In genomic region chr12:52026267-52026666, GRCh38 we compare ENCODE assay signal across 2 cellular contexts.
TF ChIP-seq lines count a peak whose summit lies in the region.

No MANE protein-coding gene starts in this region.

TF ChIP-seq in HCT116, 20 proteins besides CTCF, POLR2A, EP300 and RAD21 (continued from another document):
- TF ChIP-seq, protein P1, sequence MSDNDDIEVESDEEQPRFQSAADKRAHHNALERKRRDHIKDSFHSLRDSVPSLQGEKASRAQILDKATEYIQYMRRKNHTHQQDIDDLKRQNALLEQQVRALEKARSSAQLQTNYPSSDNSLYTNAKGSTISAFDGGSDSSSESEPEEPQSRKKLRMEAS (IDR thresholded peaks at IDR 0.05) = no peak
- TF ChIP-seq ZNF274 (IDR thresholded peaks at IDR 0.05; ENCODE audit: low read depth, low read length) = no peak
- TF ChIP-seq FOSL1 (IDR thresholded peaks at IDR 0.05; ENCODE audit: low read depth) = no peak
- TF ChIP-seq YY1 (IDR thresholded peaks at IDR 0.05; ENCODE audit: extremely low read depth, insufficient replicate concordance, low read depth, low read length) = no peak
- TF ChIP-seq, protein P2, sequence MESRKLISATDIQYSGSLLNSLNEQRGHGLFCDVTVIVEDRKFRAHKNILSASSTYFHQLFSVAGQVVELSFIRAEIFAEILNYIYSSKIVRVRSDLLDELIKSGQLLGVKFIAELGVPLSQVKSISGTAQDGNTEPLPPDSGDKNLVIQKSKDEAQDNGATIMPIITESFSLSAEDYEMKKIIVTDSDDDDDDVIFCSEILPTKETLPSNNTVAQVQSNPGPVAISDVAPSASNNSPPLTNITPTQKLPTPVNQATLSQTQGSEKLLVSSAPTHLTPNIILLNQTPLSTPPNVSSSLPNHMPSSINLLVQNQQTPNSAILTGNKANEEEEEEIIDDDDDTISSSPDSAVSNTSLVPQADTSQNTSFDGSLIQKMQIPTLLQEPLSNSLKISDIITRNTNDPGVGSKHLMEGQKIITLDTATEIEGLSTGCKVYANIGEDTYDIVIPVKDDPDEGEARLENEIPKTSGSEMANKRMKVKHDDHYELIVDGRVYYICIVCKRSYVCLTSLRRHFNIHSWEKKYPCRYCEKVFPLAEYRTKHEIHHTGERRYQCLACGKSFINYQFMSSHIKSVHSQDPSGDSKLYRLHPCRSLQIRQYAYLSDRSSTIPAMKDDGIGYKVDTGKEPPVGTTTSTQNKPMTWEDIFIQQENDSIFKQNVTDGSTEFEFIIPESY (IDR thresholded peaks at IDR 0.05; ENCODE audit: extremely low read depth, insufficient replicate concordance, low read length) = no peak
- no peak for TF ChIP-seq REST (IDR thresholded peaks at IDR 0.05; ENCODE audit: low read depth)

TF ChIP-seq in WTC11, 78 proteins besides CTCF, POLR2A, EP300 and RAD21 (continued from another document):
- TF ChIP-seq, protein P3, sequence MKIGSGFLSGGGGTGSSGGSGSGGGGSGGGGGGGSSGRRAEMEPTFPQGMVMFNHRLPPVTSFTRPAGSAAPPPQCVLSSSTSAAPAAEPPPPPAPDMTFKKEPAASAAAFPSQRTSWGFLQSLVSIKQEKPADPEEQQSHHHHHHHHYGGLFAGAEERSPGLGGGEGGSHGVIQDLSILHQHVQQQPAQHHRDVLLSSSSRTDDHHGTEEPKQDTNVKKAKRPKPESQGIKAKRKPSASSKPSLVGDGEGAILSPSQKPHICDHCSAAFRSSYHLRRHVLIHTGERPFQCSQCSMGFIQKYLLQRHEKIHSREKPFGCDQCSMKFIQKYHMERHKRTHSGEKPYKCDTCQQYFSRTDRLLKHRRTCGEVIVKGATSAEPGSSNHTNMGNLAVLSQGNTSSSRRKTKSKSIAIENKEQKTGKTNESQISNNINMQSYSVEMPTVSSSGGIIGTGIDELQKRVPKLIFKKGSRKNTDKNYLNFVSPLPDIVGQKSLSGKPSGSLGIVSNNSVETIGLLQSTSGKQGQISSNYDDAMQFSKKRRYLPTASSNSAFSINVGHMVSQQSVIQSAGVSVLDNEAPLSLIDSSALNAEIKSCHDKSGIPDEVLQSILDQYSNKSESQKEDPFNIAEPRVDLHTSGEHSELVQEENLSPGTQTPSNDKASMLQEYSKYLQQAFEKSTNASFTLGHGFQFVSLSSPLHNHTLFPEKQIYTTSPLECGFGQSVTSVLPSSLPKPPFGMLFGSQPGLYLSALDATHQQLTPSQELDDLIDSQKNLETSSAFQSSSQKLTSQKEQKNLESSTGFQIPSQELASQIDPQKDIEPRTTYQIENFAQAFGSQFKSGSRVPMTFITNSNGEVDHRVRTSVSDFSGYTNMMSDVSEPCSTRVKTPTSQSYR (CRISPR knock-in tag; IDR thresholded peaks at IDR 0.05) = no peak
- TF ChIP-seq JAZF1 (CRISPR knock-in tag; IDR thresholded peaks at IDR 0.05) = no peak
- TF ChIP-seq ZNF396 (CRISPR knock-in tag; IDR thresholded peaks at IDR 0.05; ENCODE audit: borderline replicate concordance) = no peak
